19 cellular contexts compared by ENCODE assay signal in genomic region chr2:223894009-223894408, GRCh38.
"Had no signal": no experiment of that assay in that cellular context is flagged by ENCODE, and none has a peak within 500 bp of the region (broad histone marks: within the 10 kb centered on the region; RNA-seq: fewer than 3 reads in every experiment).

No MANE protein-coding gene starts in this region.

- H3K4me1 ChIP-seq: lower lobe of right lung, neural progenitor cell, sigmoid colon, upper lobe of right lung had no signal

- H3K4me3 ChIP-seq: adrenal gland, heart right ventricle, lower lobe of right lung, neural progenitor cell, ovary, sigmoid colon, thoracic aorta, upper lobe of right lung had no signal

- H2AFZ ChIP-seq: neural progenitor cell had no signal

- ATAC-seq: activated CD8-positive, alpha-beta T cell treated with anti-CD3 and anti-CD28 coated beads, Interleukin-2, amount 10 ng/mL, durations not matched to agents 7 days and 5 days; heart right ventricle; left colon; lower lobe of right lung; upper lobe of right lung had no signal

- H3K9me3 ChIP-seq: adrenal gland, heart right ventricle, lower lobe of right lung, ovary, sigmoid colon, thoracic aorta, upper lobe of right lung had no signal

- H3K9ac ChIP-seq: neural progenitor cell had no signal

- H3K36me3 ChIP-seq: ovary had no signal

- H3K27ac ChIP-seq: adrenal gland, heart right ventricle, lower lobe of right lung, neural progenitor cell, ovary, sigmoid colon, thoracic aorta, upper lobe of right lung had no signal

- H3K4me2 ChIP-seq: neural progenitor cell had no signal

- H3K27me3 ChIP-seq: adrenal gland, heart right ventricle, neural progenitor cell, ovary, sigmoid colon, upper lobe of right lung had no signal

- DNase-seq: activated CD4-positive, alpha-beta T cell treated with anti-CD3 and anti-CD28 coated beads for 4 hours; activated CD8-positive, alpha-beta memory T cell treated with anti-CD3 and anti-CD28 coated beads, Interleukin-2, amount 50 U/mL, for 4 hours; activated CD8-positive, alpha-beta T cell treated with anti-CD3 and anti-CD28 coated beads, Interleukin-2, amount 10 ng/mL, durations not matched to agents 7 days and 5 days; activated effector memory CD4-positive, alpha-beta T cell treated with anti-CD3 and anti-CD28 coated beads, Interleukin-2, amount 50 U/mL, for 16 hours; activated T-cell treated with anti-CD3 and anti-CD28 coated beads, Interleukin-2, amount 50 U/mL, for 48 hours; adrenal gland; central memory CD4-positive, alpha-beta T cell; effector CD8-positive, alpha-beta T cell; foreskin melanocyte; heart right ventricle; left colon; lower lobe of right lung; midbrain; ovary; sigmoid colon; stimulated activated CD4-positive, alpha-beta T cell treated with anti-CD3 and anti-CD28 coated beads, Interleukin-1b, Interleukin-23, amount 100 ng/mL, for 48 hours; upper lobe of right lung had no signal
